ENCODE assay signal across 7 cellular contexts in genomic region chr4:94595880-94596483, GRCh38.
DNase-seq lines count a peak whose midpoint lies in the region; ATAC-seq, FAIRE-seq and TF ChIP-seq lines count a peak whose summit lies in the region.

No MANE protein-coding gene starts in this region.

- no peak for TF ChIP-seq POLR2A in lower leg skin (IDR thresholded peaks at IDR 0.05)

- intact Hi-C loops in lower leg skin (cut with DNase I; ENCODE audit: low total_unique reads) = loop anchor here (2.0 kb wide), 1 partner anchor 189 kb away; no protein-coding TSS in a partner anchor

- WGBS in lower leg skin, 2 donors = 52 to 56% methylated on average over 5 of the region's 5 CpGs

- H3K4me3 ChIP-seq in fibroblast of mammary gland (ENCODE audit: control insufficient read depth, low read depth, low read length) = no peak overlapping the region
- H3K4me3 ChIP-seq in lower leg skin (ENCODE audit: low read depth, poor library complexity, severe bottlenecking) = no peak overlapping the region

- FAIRE-seq in G401.6 (lab: Jason Lieb, UNC) = peak; percentile 90

- DNase-seq in HT1080 (ENCODE audit: low read depth) (peak; percentile 28), SHP77 (lab: John Stamatoyannopoulos, UW) (peak; percentile 5 to 6), fibroblast of mammary gland (ENCODE audit: low read depth) (peak; percentile 76), renal cortical epithelial cell (ENCODE audit: low read depth) (peak; percentile 78), lower leg skin (ENCODE audit: low spot score in 2 of 2) (no peak)

- ATAC-seq in GM21381 (IDR thresholded peaks at IDR 0.05; ENCODE audit: unreplicated experiment) = peak; percentile 85

- TF ChIP-seq CTCF in fibroblast of mammary gland (conservative IDR thresholded peaks at IDR 0.05; ENCODE audit: control insufficient read depth, insufficient read depth, low read depth, low read length) (peak; percentile 67), lower leg skin (IDR thresholded peaks at IDR 0.05) (peak in 1 of 3 donors; percentile 42)

Comparison
In these comparisons a context has a peak if more than half of its experiments do, and no peak if none do; other contexts are left out.
1. DNase-seq: peak in HT1080 (single experiment), SHP77 (2 of 2), fibroblast of mammary gland (single experiment) and renal cortical epithelial cell (single experiment); none in lower leg skin (0 of 2).